19 cellular contexts compared by ENCODE assay signal in the genomic region with DNA sequence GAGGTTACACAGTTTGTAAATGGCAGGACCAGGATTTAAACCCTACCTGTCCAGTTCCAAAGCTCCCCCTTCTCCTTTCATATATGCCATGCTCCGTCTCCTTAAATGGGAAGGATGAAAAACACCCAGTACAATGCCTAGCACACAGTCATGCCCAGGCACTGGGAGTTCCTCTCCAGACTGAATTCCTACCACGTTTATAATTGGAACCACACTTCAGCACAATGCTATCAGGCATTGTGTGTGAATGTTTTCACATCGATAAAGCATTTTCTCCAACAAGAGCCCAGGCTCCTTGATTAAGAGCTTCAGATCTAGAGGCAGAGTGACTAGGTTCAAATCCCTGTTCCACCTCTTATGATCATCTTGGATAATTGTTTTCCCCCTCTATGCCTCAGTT. TPM values are rescaled to one million over a fixed set of nuclear protein-coding genes. Genes with fewer than 3 reads are reported as not detected.
A peak's percentile ranks its signal among the peaks of the same experiment; 100 is the strongest.
DNase-seq lines count a peak whose midpoint lies in the region; TF ChIP-seq lines count a peak whose summit lies in the region.
"Had no signal": no experiment of that assay in that cellular context is flagged by ENCODE, and none has a peak within 500 bp of the region (broad histone marks: within the 10 kb centered on the region; RNA-seq: fewer than 3 reads in every experiment).

No MANE protein-coding gene starts in this region.

- H3K27ac ChIP-seq in cardiac muscle cell (peak overlapping the region; percentile 100), osteoblast (ENCODE audit: low read depth, low read length) (no peak overlapping the region), transverse colon (no peak overlapping the region)
- H3K27ac ChIP-seq: breast epithelium, HL-60 had no signal

- H3K4me1 ChIP-seq in cardiac muscle cell (ENCODE audit: low read depth) (peaks cover 58% of the 10 kb centered on the region), osteoblast (ENCODE audit: insufficient read depth, low read length) (peaks cover 34% of the 10 kb centered on the region), transverse colon (peaks cover 0 to 41% (median 14%) of the 10 kb centered on the region in 4 donors)
- H3K4me1 ChIP-seq: breast epithelium had no signal

- no peak overlapping the region for H3K4me3 ChIP-seq in cardiac muscle cell
- H3K4me3 ChIP-seq in osteoblast (ENCODE audit: insufficient read depth, low read length) = no peak overlapping the region
- H3K4me3 ChIP-seq in transverse colon = no peak overlapping the region
- H3K4me3 ChIP-seq: mucosa of descending colon had no signal

- in situ Hi-C loops in transverse colon (cut with MboI; ENCODE audit: low pct_ligation_motif_present in 1 of 4, low pct_unique_long_range_greater_than_20kb in 1 of 4, low sequenced_read_pairs in 3 of 4) = loop anchor here in 3 of 4 donors (25.0 kb wide), 1 partner anchor 429 kb away; no protein-coding TSS in a partner anchor

- no peak overlapping the region for H3K27ac Mint-ChIP-seq in activated CD4-positive, alpha-beta T cell treated with anti-CD3 and anti-CD28 coated beads, Interleukin-2, amount 10 ng/mL, durations not matched to agents 24 days and 14 days
- H3K27ac Mint-ChIP-seq: activated naive CD4-positive, alpha-beta T cell treated with anti-CD3 and anti-CD28 coated beads, Interleukin-2, amount 10 ng/mL, durations not matched to agents 7 days and 5 days had no signal

- no peak for TF ChIP-seq EP300 in transverse colon (IDR thresholded peaks at IDR 0.05; ENCODE audit: low read depth)

- H3K27me3 ChIP-seq in cardiac muscle cell (no peaks in the 10 kb centered on the region), osteoblast (ENCODE audit: insufficient read depth, low read length) (no peaks in the 10 kb centered on the region), transverse colon (peaks cover 32% of the 10 kb centered on the region)
- H3K27me3 ChIP-seq: breast epithelium, vagina had no signal

- H3K36me3 Mint-ChIP-seq in activated CD4-positive, alpha-beta T cell treated with anti-CD3 and anti-CD28 coated beads, Interleukin-2, amount 10 ng/mL, durations not matched to agents 24 days and 14 days (ENCODE audit: low read depth) = no peaks in the 10 kb centered on the region
- H3K36me3 Mint-ChIP-seq: activated naive CD4-positive, alpha-beta T cell treated with anti-CD3 and anti-CD28 coated beads, Interleukin-2, amount 10 ng/mL, durations not matched to agents 7 days and 5 days had no signal

- DNase-seq in AG08395 (ENCODE audit: low spot score) (peak; percentile 48), NCI-H69 (lab: John Stamatoyannopoulos, UW) (peak; percentile 54), cardiac muscle cell (ENCODE audit: low read depth in 1 of 2, low spot score in 1 of 2) (peak in 1 of 2 donors; percentile 41), osteoblast (ENCODE audit: insufficient read length, low spot score, missing footprints) (no peak), nucleus accumbens (lab: John Stamatoyannopoulos, UW) (no peak), transverse colon (no peak), NCI-H1694 treated with DMSO at 0.1 percent for 48 hours (lab: John Stamatoyannopoulos, UW) (no peak)
- no peak for DNase-seq in activated CD4-positive, alpha-beta T cell treated with anti-CD3 and anti-CD28 coated beads, Interleukin-2, amount 10 ng/mL, durations not matched to agents 24 days and 14 days
- DNase-seq: activated CD4-positive, CD25-positive, alpha-beta regulatory T cell treated with anti-CD3 and anti-CD28 coated beads, Interleukin-2, amount 50 U/mL, for 72 hours; activated CD8-positive, alpha-beta memory T cell treated with anti-CD3 and anti-CD28 coated beads, Interleukin-2, amount 50 U/mL, for 48 hours; activated naive CD4-positive, alpha-beta T cell treated with anti-CD3 and anti-CD28 coated beads, Interleukin-2, amount 10 ng/mL, durations not matched to agents 7 days and 5 days; HCEC 1CT; Kasumi-1; mucosa of descending colon; retina; stimulated activated CD4-positive, alpha-beta T cell treated with anti-CD3 and anti-CD28 coated beads, Interleukin-2, amount 100 ng/mL, for 48 hours had no signal

- H3K9me3 ChIP-seq in cardiac muscle cell (ENCODE audit: low read depth) = no peaks in the 10 kb centered on the region
- H3K9me3 ChIP-seq in osteoblast (ENCODE audit: low read depth, low read length) = no peaks in the 10 kb centered on the region
- H3K9me3 ChIP-seq in transverse colon = no peaks in the 10 kb centered on the region
- H3K9me3 ChIP-seq: breast epithelium, mucosa of descending colon, vagina had no signal

- H3K4me1 Mint-ChIP-seq in activated CD4-positive, alpha-beta T cell treated with anti-CD3 and anti-CD28 coated beads, Interleukin-2, amount 10 ng/mL, durations not matched to agents 24 days and 14 days = peaks cover 3% of the 10 kb centered on the region

- H3K4me3 Mint-ChIP-seq in activated CD4-positive, alpha-beta T cell treated with anti-CD3 and anti-CD28 coated beads, Interleukin-2, amount 10 ng/mL, durations not matched to agents 24 days and 14 days = no peak overlapping the region
- H3K4me3 Mint-ChIP-seq: activated naive CD4-positive, alpha-beta T cell treated with anti-CD3 and anti-CD28 coated beads, Interleukin-2, amount 10 ng/mL, durations not matched to agents 7 days and 5 days had no signal

- H3K27me3 Mint-ChIP-seq in activated CD4-positive, alpha-beta T cell treated with anti-CD3 and anti-CD28 coated beads, Interleukin-2, amount 10 ng/mL, durations not matched to agents 24 days and 14 days = peaks cover 58% of the 10 kb centered on the region

- WGBS in transverse colon (ENCODE audit: low coverage in 1 of 2), 2 donors = 77% methylated on average over 3 of the region's 3 CpGs; no CpG with 5 or more reads in 1 of the 2 donors

- peaks cover 17% of the 10 kb centered on the region for H4K20me1 ChIP-seq in osteoblast (ENCODE audit: insufficient read depth, low read length)

- peak overlapping the region; percentile 88 for H3K4me2 ChIP-seq in osteoblast (ENCODE audit: insufficient read depth, low read length)

- TF ChIP-seq CTCF in cardiac muscle cell (IDR thresholded peaks at IDR 0.05; ENCODE audit: low read depth, low read length) (no peak), osteoblast (IDR thresholded peaks at IDR 0.05; ENCODE audit: extremely low read depth, low read depth, low read length) (no peak), transverse colon (IDR thresholded peaks at IDR 0.05) (no peak)

- intact Hi-C loops in activated CD4-positive, alpha-beta T cell treated with anti-CD3 and anti-CD28 coated beads, Interleukin-2, amount 10 ng/mL, durations not matched to agents 24 days and 14 days (cut with micrococcal nuclease) = no loop called here
- intact Hi-C loops in transverse colon (cut with DNase I; ENCODE audit: low total_unique reads) = no loop called here

- H2AFZ ChIP-seq in osteoblast (ENCODE audit: low read length) = no peak overlapping the region

- peaks cover 38% of the 10 kb centered on the region for H3K79me2 ChIP-seq in osteoblast (ENCODE audit: insufficient read depth, low read length)

- no peak for TF ChIP-seq POLR2A in transverse colon (IDR thresholded peaks at IDR 0.05)

- H3K36me3 ChIP-seq in cardiac muscle cell (no peaks in the 10 kb centered on the region), osteoblast (ENCODE audit: insufficient read depth, low read length) (no peaks in the 10 kb centered on the region), transverse colon (no peaks in the 10 kb centered on the region)
- H3K36me3 ChIP-seq: breast epithelium, vagina had no signal

- no peaks in the 10 kb centered on the region for H3K9me3 Mint-ChIP-seq in activated CD4-positive, alpha-beta T cell treated with anti-CD3 and anti-CD28 coated beads, Interleukin-2, amount 10 ng/mL, durations not matched to agents 24 days and 14 days
- H3K9me3 Mint-ChIP-seq: activated naive CD4-positive, alpha-beta T cell treated with anti-CD3 and anti-CD28 coated beads, Interleukin-2, amount 10 ng/mL, durations not matched to agents 7 days and 5 days had no signal

RNA-seq across cellular contexts. Expression of a gene that starts 2.7 kb away (rescaled TPM):
- total RNA-seq in cardiac muscle cell = 6.1 and 7.2 TPM in 2 replicates
- 2.9 and 4.8 TPM in 2 replicates for polyA plus RNA-seq in cardiac muscle cell
- total RNA-seq in osteoblast = 17.1 and 21.7 TPM in 2 replicates
- 0.02 TPM in 1 of 2 replicates, not detected in the other for total RNA-seq in activated CD4-positive, alpha-beta T cell treated with anti-CD3 and anti-CD28 coated beads, Interleukin-2, amount 10 ng/mL, durations not matched to agents 24 days and 14 days
- 10 to 100 TPM in 1 of 4 donors, 1 to 10 TPM in 2, under 1 TPM in 1; 0.75 to 14.7 (median 3.5) TPM for total RNA-seq in transverse colon

Comparison
In these comparisons a context has a peak if more than half of its experiments do, and no peak if none do; other contexts are left out.
1. DNase-seq: peak in AG08395 (single experiment) and NCI-H69 (single experiment); none in osteoblast (single experiment), activated CD4-positive, alpha-beta T cell treated with anti-CD3 and anti-CD28 coated beads, Interleukin-2, amount 10 ng/mL, durations not matched to agents 24 days and 14 days (single experiment), nucleus accumbens (0 of 56), transverse colon (single experiment) and NCI-H1694 treated with DMSO at 0.1 percent for 48 hours (single experiment).